ENCODE assay signal across 7 cellular contexts in genomic region chr5:2691530-2691929, GRCh38. TPM values are rescaled to one million over a fixed set of nuclear protein-coding genes. Genes with fewer than 3 reads are reported as not detected.
"Had no signal": no experiment of that assay in that cellular context is flagged by ENCODE, and none has a peak within 500 bp of the region (broad histone marks: within the 10 kb centered on the region; RNA-seq: fewer than 3 reads in every experiment).

No MANE protein-coding gene starts in this region.

- H3K4me2 ChIP-seq: GM23338 had no signal

- H3K27ac Mint-ChIP-seq: GM23338, H9, IgD-negative memory B cell had no signal

- H3K4me3 ChIP-seq: GM23338 had no signal

- H2AFZ ChIP-seq: GM23338 had no signal

- H3K36me3 Mint-ChIP-seq: IgD-negative memory B cell had no signal

- H3K4me1 Mint-ChIP-seq: IgD-negative memory B cell had no signal

- H3K4me3 Mint-ChIP-seq: GM23338, H9, IgD-negative memory B cell had no signal

- DNase-seq: H9, HCEC 1CT had no signal

- ATAC-seq: GM23338 had no signal

- H3K27me3 Mint-ChIP-seq: IgD-negative memory B cell had no signal

- FAIRE-seq: H1, H54, HTR-8/SVneo had no signal

RNA-seq across cellular contexts. Expression of gene IRX2, which starts 59.9 kb away (rescaled TPM):
- polyA plus RNA-seq: IgD-negative memory B cell had no signal
